In genomic region chr19:1917926-1918325, GRCh38 we compare ENCODE assay signal across 21 cellular contexts.
"Had no signal": no experiment of that assay in that cellular context is flagged by ENCODE, and none has a peak within 500 bp of the region (broad histone marks: within the 10 kb centered on the region; RNA-seq: fewer than 3 reads in every experiment).

No MANE protein-coding gene starts in this region.

- H3K27ac ChIP-seq: HL-60 had no signal

- DNase-seq: Karpas-422, KG1, MG63, NCI-H1092, NCI-H1105 treated with DMSO at 0.1 percent for 48 hours, NCI-H1417 treated with DMSO at 0.1 percent for 48 hours, NCI-H146, NCI-H1694 treated with DMSO at 0.1 percent for 48 hours, NCI-H2029, NCI-H2081 treated with DMSO at 0.1 percent for 48 hours, NCI-H2171, NCI-H226, NCI-H446, NCI-H510A, NCI-H524 treated with DMSO at 0.1 percent for 48 hours, NCI-H69, NCI-H774, RPMI8226, SHP77, SK-N-SH had no signal

- H3K27me3 ChIP-seq: MG63 had no signal

- H3K36me3 ChIP-seq: MG63 had no signal

- H3K4me3 ChIP-seq: MG63 had no signal

- H3K9me3 ChIP-seq: MG63, SK-N-SH had no signal
